Comparison of ENCODE assay signal across 11 cellular contexts in the genomic region with DNA sequence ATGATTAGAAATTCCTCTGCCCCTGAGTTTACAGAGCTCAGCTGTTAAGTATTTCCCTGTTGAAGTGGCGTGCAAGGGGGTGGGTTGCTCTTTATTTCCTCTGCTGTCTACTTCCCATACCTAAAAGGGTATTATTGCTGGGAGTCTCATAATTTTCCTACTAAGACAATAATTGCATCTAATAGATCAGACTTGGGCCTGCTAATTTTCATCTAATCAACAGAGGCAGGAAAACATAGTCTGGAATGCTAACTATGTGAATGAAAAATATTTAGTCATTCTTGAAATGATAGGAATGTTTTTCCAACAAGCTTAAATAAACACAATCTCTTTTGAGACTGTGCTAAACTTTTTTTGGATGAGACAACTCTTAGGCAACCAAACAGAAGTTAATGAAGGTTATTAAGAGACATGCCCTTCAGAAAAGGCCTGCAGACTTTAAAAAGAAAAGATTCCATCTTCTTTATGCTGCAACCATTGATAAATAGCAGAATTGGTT.
DNase-seq lines count a peak whose midpoint lies in the region; ATAC-seq and TF ChIP-seq lines count a peak whose summit lies in the region.
"Had no signal": no experiment of that assay in that cellular context is flagged by ENCODE, and none has a peak within 500 bp of the region (broad histone marks: within the 10 kb centered on the region; RNA-seq: fewer than 3 reads in every experiment).

No MANE protein-coding gene starts in this region.

- H3K36me3 ChIP-seq in brain microvascular endothelial cell (replicated peaks) (peaks cover 29% of the 10 kb centered on the region), right atrium auricular region (no peaks in the 10 kb centered on the region), skeletal muscle satellite cell (ENCODE audit: insufficient read depth, low read length) (peaks cover 63% of the 10 kb centered on the region)

- peak; percentile 2 for DNase-seq in H4 (ENCODE audit: low spot score)
- DNase-seq in brain microvascular endothelial cell = peak; percentile 56
- DNase-seq in right atrium auricular region (ENCODE audit: low spot score) = no peak
- no peak for DNase-seq in nucleus accumbens (lab: John Stamatoyannopoulos, UW)
- DNase-seq in HUDEP-2 (lab: John Stamatoyannopoulos, UW; ENCODE audit: unreplicated experiment in 76 of 76) = no peak
- no peak for DNase-seq in SIG-M5 treated with dmso at 0.1 percent for 504 hours (lab: John Stamatoyannopoulos, UW; ENCODE audit: unreplicated experiment)
- DNase-seq: NCI-H1436 had no signal

- H3K27me3 ChIP-seq in brain microvascular endothelial cell (replicated peaks) (no peaks in the 10 kb centered on the region), right atrium auricular region (no peaks in the 10 kb centered on the region), skeletal muscle satellite cell (ENCODE audit: control insufficient read depth, insufficient read depth, low read length) (no peaks in the 10 kb centered on the region)

- H3K9me3 ChIP-seq in right atrium auricular region = no peaks in the 10 kb centered on the region
- H3K9me3 ChIP-seq in skeletal muscle satellite cell (replicated peaks; ENCODE audit: low read length) = no peaks in the 10 kb centered on the region

- peak overlapping the region; percentile 66 for H3K4me2 ChIP-seq in skeletal muscle satellite cell (ENCODE audit: low read length)

- H3K4me3 ChIP-seq in brain microvascular endothelial cell (ENCODE audit: low read depth, low read length) (no peak overlapping the region), right atrium auricular region (no peak overlapping the region), skeletal muscle satellite cell (ENCODE audit: low read length) (no peak overlapping the region)

- peak overlapping the region; percentile 91 for H3K9ac ChIP-seq in skeletal muscle satellite cell (ENCODE audit: low read depth, low read length)
- H3K9ac ChIP-seq: parathyroid adenoma had no signal

- peaks cover 0 to 33% of the 10 kb centered on the region in 2 donors for H3K4me1 ChIP-seq in right atrium auricular region
- H3K4me1 ChIP-seq in skeletal muscle satellite cell (ENCODE audit: control insufficient read depth, insufficient read depth, low read length) = peaks cover 92% of the 10 kb centered on the region

- in situ Hi-C loops in brain microvascular endothelial cell (cut with HindIII; ENCODE audit: low pct_ligation_motif_present, low sequenced_read_pairs) = no loop called here

- TF ChIP-seq CTCF in brain microvascular endothelial cell (IDR thresholded peaks at IDR 0.05; ENCODE audit: low read depth, low read length, missing control alignments) (no peak), right atrium auricular region (IDR thresholded peaks at IDR 0.05) (no peak)

- H3K27ac ChIP-seq in brain microvascular endothelial cell (peak overlapping the region; percentile 99), right atrium auricular region (peak overlapping the region; percentile 54 to 62)
- H3K27ac ChIP-seq: VCaP had no signal

- no peak for ATAC-seq in GM18511 (IDR thresholded peaks at IDR 0.05; ENCODE audit: unreplicated experiment)

Comparison
In these comparisons a context has a peak if more than half of its experiments do, and no peak if none do; other contexts are left out.
1. DNase-seq: peak in H4 (single experiment) and brain microvascular endothelial cell (single experiment); none in right atrium auricular region (single experiment), nucleus accumbens (0 of 56), HUDEP-2 (0 of 76) and SIG-M5 treated with dmso at 0.1 percent for 504 hours (single experiment).